Comparison of ENCODE assay signal across 35 cellular contexts in genomic region chr1:7192453-7192852, GRCh38.
A peak's percentile ranks its signal among the peaks of the same experiment; 100 is the strongest.
DNase-seq lines count a peak whose midpoint lies in the region; ATAC-seq and TF ChIP-seq lines count a peak whose summit lies in the region.
"Had no signal": no experiment of that assay in that cellular context is flagged by ENCODE, and none has a peak within 500 bp of the region (broad histone marks: within the 10 kb centered on the region; RNA-seq: fewer than 3 reads in every experiment).

No MANE protein-coding gene starts in this region.

- ATAC-seq in stimulated activated effector memory CD8-positive, alpha-beta T cell treated with anti-CD3 and anti-CD28 coated beads, Interleukin-12 subunit alpha, Interleukin-12 subunit beta, amount 100 ng/mL, for 72 hours: peak; percentile 19
- ATAC-seq in stimulated activated memory B cell treated with anti-CD40 and anti-IgM and Interleukin-4, amounts not matched to agents 10 μg/mL and 1 μg/mL and 100 μg/mL, for 72 hours: peak; percentile 20
- ATAC-seq: A549; CD8-positive, alpha-beta T cell had no signal

- H4K20me1 ChIP-seq in osteoblast (ENCODE audit: insufficient read depth, low read length): no peaks in the 10 kb centered on the region
- H4K20me1 ChIP-seq in GM23248 (ENCODE audit: insufficient read depth): no peaks in the 10 kb centered on the region
- H4K20me1 ChIP-seq: BLaER1; BLaER1 treated with 17β-estradiol and CSF1 and Interleukin-3, amounts not matched to agents 10 nM and 100 nM had no signal

- H3F3A ChIP-seq in GM23248 (ENCODE audit: insufficient read depth): no peaks in the 10 kb centered on the region

- H3K4me2 ChIP-seq in osteoblast (ENCODE audit: insufficient read depth, low read length): no peak overlapping the region
- H3K4me2 ChIP-seq in GM23248 (ENCODE audit: unreplicated experiment): no peak overlapping the region
- H3K4me2 ChIP-seq: A549; BLaER1; BLaER1 treated with 17β-estradiol and CSF1 and Interleukin-3, amounts not matched to agents 10 nM and 100 nM had no signal

- H3K9me3 ChIP-seq in osteoblast (ENCODE audit: low read depth, low read length): no peaks in the 10 kb centered on the region
- no peaks in the 10 kb centered on the region for H3K9me3 ChIP-seq in GM23248 (ENCODE audit: low read depth)
- no peaks in the 10 kb centered on the region for H3K9me3 ChIP-seq in SJCRH30 (replicated peaks)
- H3K9me3 ChIP-seq: A549, BE2C, BLaER1, Caco-2 had no signal

- peak; percentile 4 for DNase-seq in osteoblast (ENCODE audit: insufficient read length, low spot score, missing footprints)
- no peak for DNase-seq in progenitor cell of endocrine pancreas (ENCODE audit: low spot score, unreplicated experiment)
- no peak for DNase-seq in stimulated activated effector memory CD8-positive, alpha-beta T cell treated with anti-CD3 and anti-CD28 coated beads, Interleukin-12 subunit alpha, Interleukin-12 subunit beta, amount 100 ng/mL, for 72 hours (ENCODE audit: low spot score in 2 of 2)
- DNase-seq in GM23248: no peak
- no peak for DNase-seq in NCI-H2196 treated with DMSO at 0.1 percent for 48 hours (lab: John Stamatoyannopoulos, UW; ENCODE audit: unreplicated experiment)
- no peak for DNase-seq in SJCRH30
- no peak for DNase-seq in NCI-H524 (lab: John Stamatoyannopoulos, UW)
- DNase-seq: 8988T; ACHN; AML-193; BE2C; C1 segment of cervical spinal cord; Caco-2; Calu3; CD4-positive, alpha-beta memory T cell; CD4-positive, alpha-beta T cell; CD4-positive, CD25-positive, alpha-beta regulatory T cell; CD8-positive, alpha-beta memory T cell; CD8-positive, alpha-beta T cell; COR-L47; DMS 273 treated with DMSO at 0.1 percent for 48 hours; DMS153; DMS53; DMS79; DMS79 treated with DMSO at 0.1 percent for 48 hours; DND-41; EL had no signal

- H3K27me3 ChIP-seq in osteoblast (ENCODE audit: insufficient read depth, low read length): peaks cover 4% of the 10 kb centered on the region
- H3K27me3 ChIP-seq in GM23248 (replicated peaks; ENCODE audit: insufficient read depth): peaks cover 13% of the 10 kb centered on the region; the same call in 1 of the 2 replicates
- peaks cover 34% of the 10 kb centered on the region for H3K27me3 ChIP-seq in SJCRH30
- H3K27me3 ChIP-seq: BE2C; BLaER1; BLaER1 treated with 17β-estradiol and CSF1 and Interleukin-3, amounts not matched to agents 10 nM and 100 nM had no signal

- in situ Hi-C loops in GM23248 (cut with MboI): no loop called here

- H3K9me2 ChIP-seq in GM23248 (ENCODE audit: insufficient read depth): no peaks in the 10 kb centered on the region

- no peak overlapping the region for H3K4me3 Mint-ChIP-seq in progenitor cell of endocrine pancreas (ENCODE audit: low read depth)
- H3K4me3 Mint-ChIP-seq in stimulated activated effector memory CD8-positive, alpha-beta T cell treated with anti-CD3 and anti-CD28 coated beads, Interleukin-12 subunit alpha, Interleukin-12 subunit beta, amount 100 ng/mL, for 72 hours: no peak overlapping the region
- H3K4me3 Mint-ChIP-seq in stimulated activated memory B cell treated with anti-CD40 and anti-IgM and Interleukin-4, amounts not matched to agents 10 μg/mL and 1 μg/mL and 100 μg/mL, for 72 hours: no peak overlapping the region
- H3K4me3 Mint-ChIP-seq: B cell; CD14-positive monocyte; CD4-positive, alpha-beta memory T cell; CD4-positive, alpha-beta T cell; CD4-positive, CD25-positive, alpha-beta regulatory T cell; CD8-positive, alpha-beta memory T cell; CD8-positive, alpha-beta T cell had no signal

- H3K79me2 ChIP-seq in osteoblast (ENCODE audit: insufficient read depth, low read length): no peaks in the 10 kb centered on the region
- no peaks in the 10 kb centered on the region for H3K79me2 ChIP-seq in GM23248 (ENCODE audit: insufficient read depth)

- H3K4me3 ChIP-seq in osteoblast (ENCODE audit: insufficient read depth, low read length) (no peak overlapping the region), GM23248 (no peak overlapping the region), SJCRH30 (no peak overlapping the region)
- H3K4me3 ChIP-seq: A549; BLaER1; BLaER1 treated with 17β-estradiol and CSF1 and Interleukin-3, amounts not matched to agents 10 nM and 100 nM had no signal

- H3K27me3 Mint-ChIP-seq in progenitor cell of endocrine pancreas: peaks cover 23% of the 10 kb centered on the region
- no peaks in the 10 kb centered on the region for H3K27me3 Mint-ChIP-seq in stimulated activated memory B cell treated with anti-CD40 and anti-IgM and Interleukin-4, amounts not matched to agents 10 μg/mL and 1 μg/mL and 100 μg/mL, for 72 hours
- H3K27me3 Mint-ChIP-seq: CD4-positive, CD25-positive, alpha-beta regulatory T cell had no signal

- H3K4me1 ChIP-seq in osteoblast (ENCODE audit: insufficient read depth, low read length) (no peaks in the 10 kb centered on the region), GM23248 (ENCODE audit: insufficient read depth) (no peaks in the 10 kb centered on the region), SJCRH30 (no peaks in the 10 kb centered on the region)
- H3K4me1 ChIP-seq: A549; BE2C; BLaER1; BLaER1 treated with 17β-estradiol and CSF1 and Interleukin-3, amounts not matched to agents 10 nM and 100 nM; Caco-2 had no signal

- no peaks in the 10 kb centered on the region for H3K9me3 Mint-ChIP-seq in progenitor cell of endocrine pancreas (ENCODE audit: low read depth)
- H3K9me3 Mint-ChIP-seq in stimulated activated effector memory CD8-positive, alpha-beta T cell treated with anti-CD3 and anti-CD28 coated beads, Interleukin-12 subunit alpha, Interleukin-12 subunit beta, amount 100 ng/mL, for 72 hours: peaks cover 4% of the 10 kb centered on the region
- peaks cover 6% of the 10 kb centered on the region for H3K9me3 Mint-ChIP-seq in stimulated activated memory B cell treated with anti-CD40 and anti-IgM and Interleukin-4, amounts not matched to agents 10 μg/mL and 1 μg/mL and 100 μg/mL, for 72 hours
- H3K9me3 Mint-ChIP-seq: CD8-positive, alpha-beta T cell had no signal

- H2AFZ ChIP-seq in osteoblast (ENCODE audit: low read length) (no peak overlapping the region), GM23248 (no peak overlapping the region)

- H3K27ac ChIP-seq in osteoblast (ENCODE audit: low read depth, low read length) (no peak overlapping the region), GM23248 (no peak overlapping the region), SJCRH30 (no peak overlapping the region)
- H3K27ac ChIP-seq: 22Rv1; A549; BLaER1; BLaER1 treated with 17β-estradiol and CSF1 and Interleukin-3, amounts not matched to agents 10 nM and 100 nM; C4-2B had no signal

- TF ChIP-seq CTCF in osteoblast (IDR thresholded peaks at IDR 0.05; ENCODE audit: extremely low read depth, low read depth, low read length) (no peak), progenitor cell of endocrine pancreas (IDR thresholded peaks at IDR 0.05; ENCODE audit: unreplicated experiment) (no peak)

- no peaks in the 10 kb centered on the region for H3K4me1 Mint-ChIP-seq in progenitor cell of endocrine pancreas (ENCODE audit: low read depth)
- no peaks in the 10 kb centered on the region for H3K4me1 Mint-ChIP-seq in stimulated activated effector memory CD8-positive, alpha-beta T cell treated with anti-CD3 and anti-CD28 coated beads, Interleukin-12 subunit alpha, Interleukin-12 subunit beta, amount 100 ng/mL, for 72 hours
- no peaks in the 10 kb centered on the region for H3K4me1 Mint-ChIP-seq in stimulated activated memory B cell treated with anti-CD40 and anti-IgM and Interleukin-4, amounts not matched to agents 10 μg/mL and 1 μg/mL and 100 μg/mL, for 72 hours
- H3K4me1 Mint-ChIP-seq: B cell; CD14-positive monocyte; CD4-positive, alpha-beta memory T cell; CD4-positive, CD25-positive, alpha-beta regulatory T cell; CD8-positive, alpha-beta memory T cell had no signal

- H3K36me3 Mint-ChIP-seq in progenitor cell of endocrine pancreas (ENCODE audit: insufficient read depth): no peaks in the 10 kb centered on the region
- no peaks in the 10 kb centered on the region for H3K36me3 Mint-ChIP-seq in stimulated activated effector memory CD8-positive, alpha-beta T cell treated with anti-CD3 and anti-CD28 coated beads, Interleukin-12 subunit alpha, Interleukin-12 subunit beta, amount 100 ng/mL, for 72 hours
- H3K36me3 Mint-ChIP-seq in stimulated activated memory B cell treated with anti-CD40 and anti-IgM and Interleukin-4, amounts not matched to agents 10 μg/mL and 1 μg/mL and 100 μg/mL, for 72 hours: no peaks in the 10 kb centered on the region
- H3K36me3 Mint-ChIP-seq: CD14-positive monocyte; CD4-positive, alpha-beta memory T cell; CD4-positive, CD25-positive, alpha-beta regulatory T cell; CD8-positive, alpha-beta memory T cell; CD8-positive, alpha-beta T cell had no signal

- H3K36me3 ChIP-seq in osteoblast (ENCODE audit: insufficient read depth, low read length) (no peaks in the 10 kb centered on the region), GM23248 (ENCODE audit: low read depth) (no peaks in the 10 kb centered on the region), SJCRH30 (no peaks in the 10 kb centered on the region)
- H3K36me3 ChIP-seq: BE2C; BLaER1; BLaER1 treated with 17β-estradiol and CSF1 and Interleukin-3, amounts not matched to agents 10 nM and 100 nM had no signal

- 67 to 79% methylated on average over 10 of the region's 10 CpGs for WGBS in GM23248 (ENCODE audit: low coverage in 1 of 2, low lambda C conversion rate in 2 of 2, missing lambda C conversion rate in 2 of 2), 2 experiments

- H3K27ac Mint-ChIP-seq in progenitor cell of endocrine pancreas: peak overlapping the region; percentile 29
- no peak overlapping the region for H3K27ac Mint-ChIP-seq in stimulated activated effector memory CD8-positive, alpha-beta T cell treated with anti-CD3 and anti-CD28 coated beads, Interleukin-12 subunit alpha, Interleukin-12 subunit beta, amount 100 ng/mL, for 72 hours
- no peak overlapping the region for H3K27ac Mint-ChIP-seq in stimulated activated memory B cell treated with anti-CD40 and anti-IgM and Interleukin-4, amounts not matched to agents 10 μg/mL and 1 μg/mL and 100 μg/mL, for 72 hours
- H3K27ac Mint-ChIP-seq: B cell; CD14-positive monocyte; CD4-positive, alpha-beta T cell; CD4-positive, CD25-positive, alpha-beta regulatory T cell; CD8-positive, alpha-beta T cell had no signal

- H3K9ac ChIP-seq in GM23248: no peak overlapping the region
- H3K9ac ChIP-seq: BLaER1; BLaER1 treated with 17β-estradiol and CSF1 and Interleukin-3, amounts not matched to agents 10 nM and 100 nM had no signal
